10 cellular contexts compared by ENCODE assay signal in genomic region chr1:100360790-100361232, GRCh38. TPM values are rescaled to one million over a fixed set of nuclear protein-coding genes. Genes with fewer than 3 reads are reported as not detected.
DNase-seq lines count a peak whose midpoint lies in the region; ATAC-seq, FAIRE-seq and TF ChIP-seq lines count a peak whose summit lies in the region.
"Had no signal": no experiment of that assay in that cellular context is flagged by ENCODE, and none has a peak within 500 bp of the region (broad histone marks: within the 10 kb centered on the region; RNA-seq: fewer than 3 reads in every experiment).

No MANE protein-coding gene starts in this region.

- no peak for ATAC-seq in activated T-cell treated with anti-CD3 and anti-CD28 coated beads, Interleukin-2, amount 50 U/mL, for 72 hours (replicated peaks in 1 of 2)
- no peak for ATAC-seq in esophagus mucosa

- H3K9ac ChIP-seq in kidney (ENCODE audit: low read length in 2 of 2) = no peak overlapping the region
- H3K9ac ChIP-seq: BLaER1 had no signal

- FAIRE-seq in kidney (lab: Jason Lieb, UNC) = peak; percentile 73

- no peaks in the 10 kb centered on the region for H3K9me3 Mint-ChIP-seq in activated T-cell treated with anti-CD3 and anti-CD28 coated beads, Interleukin-2, amount 50 U/mL, for 72 hours
- no peaks in the 10 kb centered on the region for H3K9me3 Mint-ChIP-seq in type B pancreatic cell

- H3K27me3 Mint-ChIP-seq in activated T-cell treated with anti-CD3 and anti-CD28 coated beads, Interleukin-2, amount 50 U/mL, for 72 hours (ENCODE audit: low read depth) = no peaks in the 10 kb centered on the region
- H3K27me3 Mint-ChIP-seq in type B pancreatic cell = no peaks in the 10 kb centered on the region

- peak overlapping the region; percentile 8 for H3K27ac Mint-ChIP-seq in activated T-cell treated with anti-CD3 and anti-CD28 coated beads, Interleukin-2, amount 50 U/mL, for 72 hours
- no peak overlapping the region for H3K27ac Mint-ChIP-seq in type B pancreatic cell

- H3K4me3 ChIP-seq in astrocyte of the cerebellum (ENCODE audit: low read depth, low read length) = no peak overlapping the region
- no peak overlapping the region for H3K4me3 ChIP-seq in kidney (ENCODE audit: low read length in 2 of 2)
- H3K4me3 ChIP-seq in WERI-Rb-1 (ENCODE audit: low read depth, low read length) = no peak overlapping the region
- H3K4me3 ChIP-seq: BLaER1 had no signal

- peaks cover 2 to 9% of the 10 kb centered on the region in 2 donors for H3K4me1 ChIP-seq in kidney (ENCODE audit: control insufficient read depth in 1 of 2, insufficient read depth in 1 of 2, low read depth in 1 of 2, low read length in 2 of 2)

- H3K9me3 ChIP-seq in kidney (ENCODE audit: control insufficient read depth in 1 of 2, low read length in 2 of 2) = no peaks in the 10 kb centered on the region
- no peaks in the 10 kb centered on the region for H3K9me3 ChIP-seq in WERI-Rb-1 (ENCODE audit: severe bottlenecking)

- in situ Hi-C loops in astrocyte of the cerebellum (cut with HindIII; ENCODE audit: low sequenced_read_pairs) = no loop called here

- H3K27ac ChIP-seq in kidney (ENCODE audit: low read depth in 2 of 2, low read length in 2 of 2) (no peak overlapping the region), WERI-Rb-1 (no peak overlapping the region)
- H3K27ac ChIP-seq: BLaER1 had no signal

- H3K27me3 ChIP-seq in WERI-Rb-1 (ENCODE audit: insufficient read depth, low read depth, severe bottlenecking) = no peaks in the 10 kb centered on the region
- H3K27me3 ChIP-seq: BLaER1 had no signal

- TF ChIP-seq CTCF in astrocyte of the cerebellum (IDR thresholded peaks at IDR 0.05; ENCODE audit: low read depth, low read length, missing control alignments) (no peak), kidney (IDR thresholded peaks at IDR 0.05; ENCODE audit: borderline replicate concordance, extremely low read depth, insufficient read depth) (no peak), type B pancreatic cell (conservative IDR thresholded peaks at IDR 0.05) (no peak), WERI-Rb-1 (IDR thresholded peaks at IDR 0.05; ENCODE audit: low read depth, low read length) (no peak)

- peaks cover 4 to 14% of the 10 kb centered on the region in 2 donors for H3K36me3 Mint-ChIP-seq in activated T-cell treated with anti-CD3 and anti-CD28 coated beads, Interleukin-2, amount 50 U/mL, for 72 hours (ENCODE audit: insufficient read depth in 2 of 2)
- H3K36me3 Mint-ChIP-seq in type B pancreatic cell = peaks cover 26% of the 10 kb centered on the region

- peaks cover 74% of the 10 kb centered on the region for H3K4me1 Mint-ChIP-seq in activated T-cell treated with anti-CD3 and anti-CD28 coated beads, Interleukin-2, amount 50 U/mL, for 72 hours (ENCODE audit: low read depth)
- H3K4me1 Mint-ChIP-seq in type B pancreatic cell (ENCODE audit: unreplicated experiment) = peaks cover 43% of the 10 kb centered on the region

- intact Hi-C loops in kidney (cut with DNase I) = no loop called here

- no peak for DNase-seq in activated T-cell treated with anti-CD3 and anti-CD28 coated beads, Interleukin-2, amount 50 U/mL, for 72 hours
- no peak for DNase-seq in activated T-cell treated with anti-CD3 and anti-CD28 coated beads, Interleukin-2, amount 50 U/mL, for 48 hours
- peak; percentile 91 for DNase-seq in astrocyte of the cerebellum (ENCODE audit: low read depth)
- no peak for DNase-seq in kidney
- no peak for DNase-seq in type B pancreatic cell (ENCODE audit: extremely low spot score, unreplicated experiment)
- no peak for DNase-seq in WERI-Rb-1
- no peak for DNase-seq in HPDE6-E6E7 (ENCODE audit: extremely low spot score)
- DNase-seq: SHP77 had no signal

- H3K4me3 Mint-ChIP-seq in activated T-cell treated with anti-CD3 and anti-CD28 coated beads, Interleukin-2, amount 50 U/mL, for 72 hours = peak overlapping the region in 1 of 2 donors; percentile 35
- H3K4me3 Mint-ChIP-seq in type B pancreatic cell = peak overlapping the region; percentile 11

- no peaks in the 10 kb centered on the region for H3K36me3 ChIP-seq in kidney (ENCODE audit: control insufficient read depth in 1 of 2, insufficient read depth in 2 of 2, low read length in 2 of 2)
- no peaks in the 10 kb centered on the region for H3K36me3 ChIP-seq in WERI-Rb-1

RNA-seq across cellular contexts. Expression of gene CDC14A, which starts 8.5 kb away (rescaled TPM):
- 10 to 100 TPM; 17.8 to 24.1 TPM for total RNA-seq in activated T-cell treated with anti-CD3 and anti-CD28 coated beads, Interleukin-2, amount 50 U/mL, for 72 hours
- total RNA-seq in kidney = 11.9 TPM
- polyA plus RNA-seq in kidney (ENCODE audit: insufficient read depth, low read depth, low replicate concordance) = 4.7 TPM
- total RNA-seq in type B pancreatic cell (ENCODE audit: low replicate concordance) = 9.7 and 11.4 TPM in 2 replicates
- total RNA-seq in esophagus mucosa = 2.7 TPM
